1 cellular context compared by ENCODE assay signal in genomic region chr9:129328357-129329103, GRCh38.
TF ChIP-seq lines count a peak whose summit lies in the region.

No MANE protein-coding gene starts in this region.

TF ChIP-seq in HCT116, 20 proteins besides CTCF, POLR2A, EP300 and RAD21 (continued from another document):
- TF ChIP-seq, protein P1, sequence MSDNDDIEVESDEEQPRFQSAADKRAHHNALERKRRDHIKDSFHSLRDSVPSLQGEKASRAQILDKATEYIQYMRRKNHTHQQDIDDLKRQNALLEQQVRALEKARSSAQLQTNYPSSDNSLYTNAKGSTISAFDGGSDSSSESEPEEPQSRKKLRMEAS (IDR thresholded peaks at IDR 0.05): no peak
- no peak for TF ChIP-seq JUND (IDR thresholded peaks at IDR 0.05)
- no peak for TF ChIP-seq ZNF274 (IDR thresholded peaks at IDR 0.05; ENCODE audit: low read depth, low read length)
- TF ChIP-seq EGR1 (IDR thresholded peaks at IDR 0.05; ENCODE audit: low read depth): no peak
- TF ChIP-seq FOSL1 (IDR thresholded peaks at IDR 0.05; ENCODE audit: low read depth): no peak
- TF ChIP-seq EZH2phosphoT487 (IDR thresholded peaks at IDR 0.05; ENCODE audit: borderline replicate concordance): no peak
- no peak for TF ChIP-seq YY1 (IDR thresholded peaks at IDR 0.05; ENCODE audit: extremely low read depth, insufficient replicate concordance, low read depth, low read length)
- TF ChIP-seq ZFX (IDR thresholded peaks at IDR 0.05): no peak
